In the genomic region with DNA sequence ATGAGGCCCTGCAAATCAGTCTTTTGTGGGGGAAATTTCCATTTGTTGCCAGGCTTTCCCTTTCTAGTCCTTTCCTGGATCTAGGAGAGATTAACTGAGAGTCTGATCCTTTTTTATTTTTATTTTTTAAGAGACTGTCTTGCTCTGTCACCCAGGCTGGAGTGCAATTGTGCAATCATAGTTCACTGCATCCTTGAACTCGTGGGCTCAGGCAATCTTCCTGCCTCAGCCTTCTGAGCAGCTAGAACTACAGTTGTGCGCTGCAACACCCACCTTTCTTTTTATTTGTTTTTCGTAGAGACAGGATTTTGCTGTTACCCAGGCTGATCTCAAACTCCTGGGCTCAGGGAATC, we compare ENCODE assay signal across 2 cellular contexts.
TF ChIP-seq lines count a peak whose summit lies in the region.

No MANE protein-coding gene starts in this region.

TF ChIP-seq in HepG2, 621 proteins besides CTCF, POLR2A, EP300 and RAD21 (continues in another document):
- TF ChIP-seq, protein P1, sequence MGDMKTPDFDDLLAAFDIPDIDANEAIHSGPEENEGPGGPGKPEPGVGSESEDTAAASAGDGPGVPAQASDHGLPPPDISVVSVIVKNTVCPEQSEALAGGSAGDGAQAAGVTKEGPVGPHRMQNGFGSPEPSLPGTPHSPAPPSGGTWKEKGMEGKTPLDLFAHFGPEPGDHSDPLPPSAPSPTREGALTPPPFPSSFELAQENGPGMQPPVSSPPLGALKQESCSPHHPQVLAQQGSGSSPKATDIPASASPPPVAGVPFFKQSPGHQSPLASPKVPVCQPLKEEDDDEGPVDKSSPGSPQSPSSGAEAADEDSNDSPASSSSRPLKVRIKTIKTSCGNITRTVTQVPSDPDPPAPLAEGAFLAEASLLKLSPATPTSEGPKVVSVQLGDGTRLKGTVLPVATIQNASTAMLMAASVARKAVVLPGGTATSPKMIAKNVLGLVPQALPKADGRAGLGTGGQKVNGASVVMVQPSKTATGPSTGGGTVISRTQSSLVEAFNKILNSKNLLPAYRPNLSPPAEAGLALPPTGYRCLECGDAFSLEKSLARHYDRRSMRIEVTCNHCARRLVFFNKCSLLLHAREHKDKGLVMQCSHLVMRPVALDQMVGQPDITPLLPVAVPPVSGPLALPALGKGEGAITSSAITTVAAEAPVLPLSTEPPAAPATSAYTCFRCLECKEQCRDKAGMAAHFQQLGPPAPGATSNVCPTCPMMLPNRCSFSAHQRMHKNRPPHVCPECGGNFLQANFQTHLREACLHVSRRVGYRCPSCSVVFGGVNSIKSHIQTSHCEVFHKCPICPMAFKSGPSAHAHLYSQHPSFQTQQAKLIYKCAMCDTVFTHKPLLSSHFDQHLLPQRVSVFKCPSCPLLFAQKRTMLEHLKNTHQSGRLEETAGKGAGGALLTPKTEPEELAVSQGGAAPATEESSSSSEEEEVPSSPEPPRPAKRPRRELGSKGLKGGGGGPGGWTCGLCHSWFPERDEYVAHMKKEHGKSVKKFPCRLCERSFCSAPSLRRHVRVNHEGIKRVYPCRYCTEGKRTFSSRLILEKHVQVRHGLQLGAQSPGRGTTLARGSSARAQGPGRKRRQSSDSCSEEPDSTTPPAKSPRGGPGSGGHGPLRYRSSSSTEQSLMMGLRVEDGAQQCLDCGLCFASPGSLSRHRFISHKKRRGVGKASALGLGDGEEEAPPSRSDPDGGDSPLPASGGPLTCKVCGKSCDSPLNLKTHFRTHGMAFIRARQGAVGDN (CRISPR knock-in tag; IDR thresholded peaks at IDR 0.05): no peak
- TF ChIP-seq, protein P2, sequence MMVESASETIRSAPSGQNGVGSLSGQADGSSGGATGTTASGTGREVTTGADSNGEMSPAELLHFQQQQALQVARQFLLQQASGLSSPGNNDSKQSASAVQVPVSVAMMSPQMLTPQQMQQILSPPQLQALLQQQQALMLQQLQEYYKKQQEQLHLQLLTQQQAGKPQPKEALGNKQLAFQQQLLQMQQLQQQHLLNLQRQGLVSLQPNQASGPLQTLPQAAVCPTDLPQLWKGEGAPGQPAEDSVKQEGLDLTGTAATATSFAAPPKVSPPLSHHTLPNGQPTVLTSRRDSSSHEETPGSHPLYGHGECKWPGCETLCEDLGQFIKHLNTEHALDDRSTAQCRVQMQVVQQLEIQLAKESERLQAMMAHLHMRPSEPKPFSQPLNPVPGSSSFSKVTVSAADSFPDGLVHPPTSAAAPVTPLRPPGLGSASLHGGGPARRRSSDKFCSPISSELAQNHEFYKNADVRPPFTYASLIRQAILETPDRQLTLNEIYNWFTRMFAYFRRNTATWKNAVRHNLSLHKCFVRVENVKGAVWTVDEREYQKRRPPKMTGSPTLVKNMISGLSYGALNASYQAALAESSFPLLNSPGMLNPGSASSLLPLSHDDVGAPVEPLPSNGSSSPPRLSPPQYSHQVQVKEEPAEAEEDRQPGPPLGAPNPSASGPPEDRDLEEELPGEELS (CRISPR knock-in tag; IDR thresholded peaks at IDR 0.05): peak; percentile 41; the same call in 1 of the 2 replicates
- TF ChIP-seq SPEN (CRISPR knock-in tag; IDR thresholded peaks at IDR 0.05; ENCODE audit: low read depth) (0 out of 2 replicates have a peak, but pooled peaks have one; percentile 43), SALL1 (CRISPR knock-in tag; IDR thresholded peaks at IDR 0.05) (peak; percentile 52), ZMYM4 (CRISPR knock-in tag; IDR thresholded peaks at IDR 0.05) (peak; percentile 41; the same call in 1 of the 2 replicates), MIER3 (CRISPR knock-in tag; IDR thresholded peaks at IDR 0.05; ENCODE audit: borderline replicate concordance) (peak; percentile 58; the same call in 1 of the 2 replicates), HDAC2 (CRISPR knock-in tag; IDR thresholded peaks at IDR 0.05) (peak; percentile 37; the same call in 1 of the 2 replicates), POLR2AphosphoS2 (IDR thresholded peaks at IDR 0.05; ENCODE audit: low read depth, low read length) (no peak), CEBPB (IDR thresholded peaks at IDR 0.05; ENCODE audit: borderline replicate concordance, low read depth, low read length) (peak; percentile 96), NR2F6 (IDR thresholded peaks at IDR 0.05) (0 out of 2 replicates have a peak, but pooled peaks have one; percentile 38), NR2F6 (CRISPR knock-in tag; IDR thresholded peaks at IDR 0.05) (peak; percentile 56; the same call in 1 of the 2 replicates), NCOA5 (CRISPR knock-in tag; IDR thresholded peaks at IDR 0.05) (no peak), SOX6 (IDR thresholded peaks at IDR 0.05) (no peak), SOX6 (CRISPR knock-in tag; IDR thresholded peaks at IDR 0.05) (0 out of 2 replicates have a peak, but pooled peaks have one; percentile 23), ZSCAN31 (CRISPR knock-in tag; IDR thresholded peaks at IDR 0.05; ENCODE audit: low read depth) (peak; percentile 27; the same call in 1 of the 2 replicates), ZMYM3 (CRISPR knock-in tag; IDR thresholded peaks at IDR 0.05) (0 out of 2 replicates have a peak, but pooled peaks have one; percentile 26), HMG20A (CRISPR knock-in tag; IDR thresholded peaks at IDR 0.05; ENCODE audit: borderline replicate concordance) (peak; percentile 29; the same call in 1 of the 2 replicates), JUNB (CRISPR knock-in tag; IDR thresholded peaks at IDR 0.05; ENCODE audit: borderline replicate concordance) (no peak), ZNF557 (CRISPR knock-in tag; IDR thresholded peaks at IDR 0.05) (no peak), RARA (CRISPR knock-in tag; IDR thresholded peaks at IDR 0.05) (peak; percentile 96), ZNF816 (CRISPR knock-in tag; IDR thresholded peaks at IDR 0.05; ENCODE audit: borderline replicate concordance) (no peak), SMC3 (IDR thresholded peaks at IDR 0.05; ENCODE audit: low read length) (peak; percentile 24; the same call in 1 of the 2 replicates)
- TF ChIP-seq, protein P3, sequence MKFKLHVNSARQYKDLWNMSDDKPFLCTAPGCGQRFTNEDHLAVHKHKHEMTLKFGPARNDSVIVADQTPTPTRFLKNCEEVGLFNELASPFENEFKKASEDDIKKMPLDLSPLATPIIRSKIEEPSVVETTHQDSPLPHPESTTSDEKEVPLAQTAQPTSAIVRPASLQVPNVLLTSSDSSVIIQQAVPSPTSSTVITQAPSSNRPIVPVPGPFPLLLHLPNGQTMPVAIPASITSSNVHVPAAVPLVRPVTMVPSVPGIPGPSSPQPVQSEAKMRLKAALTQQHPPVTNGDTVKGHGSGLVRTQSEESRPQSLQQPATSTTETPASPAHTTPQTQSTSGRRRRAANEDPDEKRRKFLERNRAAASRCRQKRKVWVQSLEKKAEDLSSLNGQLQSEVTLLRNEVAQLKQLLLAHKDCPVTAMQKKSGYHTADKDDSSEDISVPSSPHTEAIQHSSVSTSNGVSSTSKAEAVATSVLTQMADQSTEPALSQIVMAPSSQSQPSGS (CRISPR knock-in tag; IDR thresholded peaks at IDR 0.05): peak; percentile 17; the same call in 1 of the 2 replicates

TF ChIP-seq in H1, 55 proteins besides CTCF, POLR2A, EP300 and RAD21:
- TF ChIP-seq CEBPB (IDR thresholded peaks at IDR 0.05; ENCODE audit: low read depth, low read length) (peak; percentile 92), CBX5 (IDR thresholded peaks at IDR 0.05; ENCODE audit: low read depth, low read length) (no peak), POU5F1 (IDR thresholded peaks at IDR 0.05; ENCODE audit: low read depth, low read length) (no peak)
